ENCODE assay signal across 1 cellular context in genomic region chr3:187719628-187720336, GRCh38.
TF ChIP-seq lines count a peak whose summit lies in the region.

No MANE protein-coding gene starts in this region.

TF ChIP-seq in H1, 55 proteins besides CTCF, POLR2A, EP300 and RAD21:
- TF ChIP-seq CEBPB (IDR thresholded peaks at IDR 0.05; ENCODE audit: low read depth, low read length) (no peak), SP2 (IDR thresholded peaks at IDR 0.05; ENCODE audit: low read length) (no peak), CREB1 (IDR thresholded peaks at IDR 0.05) (no peak), E2F6 (IDR thresholded peaks at IDR 0.05) (peak; percentile 57), SP4 (IDR thresholded peaks at IDR 0.05; ENCODE audit: low read length) (no peak), HDAC2 (IDR thresholded peaks at IDR 0.05; ENCODE audit: borderline replicate concordance in 1 of 2, low read depth in 2 of 2, low read length in 2 of 2) (0 out of 4 replicates have a peak, but pooled peaks of 1 of the 2 experiments have one; percentile 24), JUND (IDR thresholded peaks at IDR 0.05; ENCODE audit: low read length) (no peak)
- TF ChIP-seq, protein P1, sequence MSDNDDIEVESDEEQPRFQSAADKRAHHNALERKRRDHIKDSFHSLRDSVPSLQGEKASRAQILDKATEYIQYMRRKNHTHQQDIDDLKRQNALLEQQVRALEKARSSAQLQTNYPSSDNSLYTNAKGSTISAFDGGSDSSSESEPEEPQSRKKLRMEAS (IDR thresholded peaks at IDR 0.05), result peak; percentile 86
